28 cellular contexts compared by ENCODE assay signal in the genomic region with DNA sequence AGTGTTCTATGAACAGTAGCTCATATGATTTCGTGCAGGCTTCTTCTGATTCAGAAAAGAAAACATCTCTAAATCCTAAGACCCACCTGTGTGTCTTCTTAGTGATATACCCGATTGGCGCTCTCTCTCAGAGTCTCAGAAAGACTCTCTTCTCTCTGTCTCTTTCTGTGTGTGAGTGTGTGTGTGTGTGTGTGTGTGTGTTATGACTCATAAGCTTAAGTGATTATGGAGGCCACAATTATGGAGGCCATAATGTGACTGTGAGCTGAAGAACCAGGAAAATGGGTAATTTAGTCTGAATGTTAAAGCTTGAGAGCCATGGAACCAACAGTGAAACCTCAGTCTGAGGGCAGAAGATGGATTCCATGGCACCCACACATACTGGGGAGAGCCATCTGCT.
DNase-seq lines count a peak whose midpoint lies in the region; ATAC-seq, FAIRE-seq and TF ChIP-seq lines count a peak whose summit lies in the region.
"Had no signal": no experiment of that assay in that cellular context is flagged by ENCODE, and none has a peak within 500 bp of the region (broad histone marks: within the 10 kb centered on the region; RNA-seq: fewer than 3 reads in every experiment).

No MANE protein-coding gene starts in this region.

- intact Hi-C loops in activated CD4-positive, alpha-beta T cell treated with anti-CD3 and anti-CD28 coated beads, Interleukin-2, amount 10 ng/mL, durations not matched to agents 24 days and 14 days (cut with micrococcal nuclease): loop anchor here (5.0 kb wide), 1 partner anchor 193 kb away; no protein-coding TSS in a partner anchor
- intact Hi-C loops in activated T-helper 1 cell treated with anti-CD3 and anti-CD28 coated beads, Interleukin-12 subunit alpha, Interleukin-12 subunit beta, Interleukin-2, Interleukin-4 antibody, amounts not matched to agents 30 ng/mL and 10 ng/mL and 1 ng/mL, durations not matched to agents 14 hours and 24 hours and 36 hours (cut with micrococcal nuclease): loop anchor here (5.0 kb wide), 2 partner anchors 43 to 97 kb away; no protein-coding TSS in a partner anchor
- intact Hi-C loops in thyroid gland (cut with DNase I): no loop called here

- H3K4me1 Mint-ChIP-seq in activated CD4-positive, alpha-beta T cell treated with anti-CD3 and anti-CD28 coated beads, Interleukin-2, amount 10 ng/mL, durations not matched to agents 24 days and 14 days: peaks cover 12% of the 10 kb centered on the region
- H3K4me1 Mint-ChIP-seq in activated T-helper 1 cell treated with anti-CD3 and anti-CD28 coated beads, Interleukin-12 subunit alpha, Interleukin-12 subunit beta, Interleukin-2, Interleukin-4 antibody, amounts not matched to agents 30 ng/mL and 10 ng/mL and 1 ng/mL, durations not matched to agents 14 hours and 24 hours and 36 hours (ENCODE audit: low read depth): peaks cover 28% of the 10 kb centered on the region

- 86 to 94% methylated on average over 3 of the region's 3 CpGs for WGBS in thyroid gland, 2 donors

- no peaks in the 10 kb centered on the region for H3K36me3 ChIP-seq in thyroid gland
- H3K36me3 ChIP-seq: BLaER1 treated with 17β-estradiol and CSF1 and Interleukin-3, amounts not matched to agents 10 nM and 100 nM had no signal

- ATAC-seq in GM21786 (IDR thresholded peaks at IDR 0.05; ENCODE audit: unreplicated experiment): no peak
- ATAC-seq: HCT116 had no signal

- no peak for FAIRE-seq in H54 (lab: Jason Lieb, UNC)
- FAIRE-seq: D721Med, GM12891, H1 had no signal

- TF ChIP-seq CTCF in fibroblast of mammary gland (conservative IDR thresholded peaks at IDR 0.05; ENCODE audit: control insufficient read depth, insufficient read depth, low read depth, low read length): no peak
- TF ChIP-seq CTCF in thyroid gland (IDR thresholded peaks at IDR 0.05): no peak

- H3K27me3 Mint-ChIP-seq in activated CD4-positive, alpha-beta T cell treated with anti-CD3 and anti-CD28 coated beads, Interleukin-2, amount 10 ng/mL, durations not matched to agents 24 days and 14 days: no peaks in the 10 kb centered on the region
- H3K27me3 Mint-ChIP-seq in activated T-helper 1 cell treated with anti-CD3 and anti-CD28 coated beads, Interleukin-12 subunit alpha, Interleukin-12 subunit beta, Interleukin-2, Interleukin-4 antibody, amounts not matched to agents 30 ng/mL and 10 ng/mL and 1 ng/mL, durations not matched to agents 14 hours and 24 hours and 36 hours (ENCODE audit: insufficient read depth): peaks cover 5% of the 10 kb centered on the region
- H3K27me3 Mint-ChIP-seq: CD4-positive, alpha-beta T cell had no signal

- H3K9me3 ChIP-seq in thyroid gland: no peaks in the 10 kb centered on the region

- H3K27me3 ChIP-seq in thyroid gland: no peaks in the 10 kb centered on the region
- H3K27me3 ChIP-seq: BLaER1 treated with 17β-estradiol and CSF1 and Interleukin-3, amounts not matched to agents 10 nM and 100 nM had no signal

- peak overlapping the region; percentile 61 for H3K27ac Mint-ChIP-seq in activated CD4-positive, alpha-beta T cell treated with anti-CD3 and anti-CD28 coated beads, Interleukin-2, amount 10 ng/mL, durations not matched to agents 24 days and 14 days
- H3K27ac Mint-ChIP-seq in activated T-helper 1 cell treated with anti-CD3 and anti-CD28 coated beads, Interleukin-12 subunit alpha, Interleukin-12 subunit beta, Interleukin-2, Interleukin-4 antibody, amounts not matched to agents 30 ng/mL and 10 ng/mL and 1 ng/mL, durations not matched to agents 14 hours and 24 hours and 36 hours: peak overlapping the region; percentile 56
- H3K27ac Mint-ChIP-seq: CD4-positive, alpha-beta T cell had no signal

- no peak for TF ChIP-seq POLR2A in H54 (IDR thresholded peaks at IDR 0.05; ENCODE audit: low read depth, low read length)
- TF ChIP-seq POLR2A in thyroid gland (IDR thresholded peaks at IDR 0.05): no peak

- H3K4me3 ChIP-seq in fibroblast of mammary gland (ENCODE audit: control insufficient read depth, low read depth, low read length): no peak overlapping the region
- no peak overlapping the region for H3K4me3 ChIP-seq in thyroid gland (replicated peaks in 1 of 3)
- H3K4me3 ChIP-seq: BLaER1 treated with 17β-estradiol and CSF1 and Interleukin-3, amounts not matched to agents 10 nM and 100 nM had no signal

- H3K4me1 ChIP-seq in thyroid gland: no peaks in the 10 kb centered on the region

- H3K27ac ChIP-seq in thyroid gland: no peak overlapping the region
- H3K27ac ChIP-seq: BLaER1 treated with 17β-estradiol and CSF1 and Interleukin-3, amounts not matched to agents 10 nM and 100 nM; HL-60; RWPE1 had no signal

- H3K9me3 Mint-ChIP-seq in activated CD4-positive, alpha-beta T cell treated with anti-CD3 and anti-CD28 coated beads, Interleukin-2, amount 10 ng/mL, durations not matched to agents 24 days and 14 days: peaks cover 4% of the 10 kb centered on the region
- peaks cover 3% of the 10 kb centered on the region for H3K9me3 Mint-ChIP-seq in activated T-helper 1 cell treated with anti-CD3 and anti-CD28 coated beads, Interleukin-12 subunit alpha, Interleukin-12 subunit beta, Interleukin-2, Interleukin-4 antibody, amounts not matched to agents 30 ng/mL and 10 ng/mL and 1 ng/mL, durations not matched to agents 14 hours and 24 hours and 36 hours
- H3K9me3 Mint-ChIP-seq: CD4-positive, alpha-beta T cell had no signal

- H3K36me3 Mint-ChIP-seq in activated CD4-positive, alpha-beta T cell treated with anti-CD3 and anti-CD28 coated beads, Interleukin-2, amount 10 ng/mL, durations not matched to agents 24 days and 14 days (ENCODE audit: low read depth): peaks cover 4% of the 10 kb centered on the region
- H3K36me3 Mint-ChIP-seq in activated T-helper 1 cell treated with anti-CD3 and anti-CD28 coated beads, Interleukin-12 subunit alpha, Interleukin-12 subunit beta, Interleukin-2, Interleukin-4 antibody, amounts not matched to agents 30 ng/mL and 10 ng/mL and 1 ng/mL, durations not matched to agents 14 hours and 24 hours and 36 hours (ENCODE audit: low read depth): peaks cover 3% of the 10 kb centered on the region

- no peak for DNase-seq in activated CD4-positive, alpha-beta T cell treated with anti-CD3 and anti-CD28 coated beads, Interleukin-2, amount 10 ng/mL, durations not matched to agents 24 days and 14 days
- DNase-seq in activated CD4-positive, alpha-beta T cell treated with anti-CD3 and anti-CD28 coated beads for 1 hour: no peak
- DNase-seq in Daoy (ENCODE audit: low read depth): peak; percentile 11
- DNase-seq in activated T-helper 1 cell treated with anti-CD3 and anti-CD28 coated beads, Interleukin-12 subunit alpha, Interleukin-12 subunit beta, Interleukin-2, Interleukin-4 antibody, amounts not matched to agents 30 ng/mL and 10 ng/mL and 1 ng/mL, durations not matched to agents 14 hours and 24 hours and 36 hours (ENCODE audit: low spot score): no peak
- peak; percentile 24 for DNase-seq in fibroblast of mammary gland (ENCODE audit: low read depth)
- DNase-seq in H54 (ENCODE audit: insufficient read length, low spot score): no peak
- DNase-seq in thyroid gland: no peak
- DNase-seq: CD4-positive, alpha-beta T cell; EL; GF-D8; Karpas-422; NCI-H1092 treated with DMSO at 0.1 percent for 48 hours; NCI-H1436; NCI-H187; NCI-H2081 treated with DMSO at 0.1 percent for 48 hours; NCI-H2171; NCI-H226; NCI-H510A; NCI-H69; SHP77 had no signal

- no peak overlapping the region for H3K4me3 Mint-ChIP-seq in activated CD4-positive, alpha-beta T cell treated with anti-CD3 and anti-CD28 coated beads, Interleukin-2, amount 10 ng/mL, durations not matched to agents 24 days and 14 days
- H3K4me3 Mint-ChIP-seq in activated T-helper 1 cell treated with anti-CD3 and anti-CD28 coated beads, Interleukin-12 subunit alpha, Interleukin-12 subunit beta, Interleukin-2, Interleukin-4 antibody, amounts not matched to agents 30 ng/mL and 10 ng/mL and 1 ng/mL, durations not matched to agents 14 hours and 24 hours and 36 hours: no peak overlapping the region
- H3K4me3 Mint-ChIP-seq: CD4-positive, alpha-beta T cell had no signal

Comparison
In these comparisons a context has a peak if more than half of its experiments do, and no peak if none do; other contexts are left out.
1. DNase-seq: peak in Daoy (single experiment) and fibroblast of mammary gland (single experiment); none in activated CD4-positive, alpha-beta T cell treated with anti-CD3 and anti-CD28 coated beads, Interleukin-2, amount 10 ng/mL, durations not matched to agents 24 days and 14 days (single experiment), activated CD4-positive, alpha-beta T cell treated with anti-CD3 and anti-CD28 coated beads for 1 hour (single experiment), activated T-helper 1 cell treated with anti-CD3 and anti-CD28 coated beads, Interleukin-12 subunit alpha, Interleukin-12 subunit beta, Interleukin-2, Interleukin-4 antibody, amounts not matched to agents 30 ng/mL and 10 ng/mL and 1 ng/mL, durations not matched to agents 14 hours and 24 hours and 36 hours (single experiment), H54 (single experiment) and thyroid gland (0 of 2).